ENCODE assay signal across 1 cellular context in genomic region chr16:85306071-85306792, GRCh38.
A peak's percentile ranks its signal among the peaks of the same experiment; 100 is the strongest.
TF ChIP-seq lines count a peak whose summit lies in the region.

No MANE protein-coding gene starts in this region.

TF ChIP-seq in HepG2, 621 proteins besides CTCF, POLR2A, EP300 and RAD21 (continued from another document and continues in another):
- TF ChIP-seq ZNF800 (CRISPR knock-in tag; IDR thresholded peaks at IDR 0.05) = no peak
- TF ChIP-seq NR1H2 (CRISPR knock-in tag; IDR thresholded peaks at IDR 0.05; ENCODE audit: borderline replicate concordance, low read depth) = no peak
- 0 out of 2 replicates have a peak, but pooled peaks have one; percentile 64 for TF ChIP-seq ZNF556 (CRISPR knock-in tag; IDR thresholded peaks at IDR 0.05; ENCODE audit: borderline replicate concordance)
- peak; percentile 96 for TF ChIP-seq SALL1 (CRISPR knock-in tag; IDR thresholded peaks at IDR 0.05)
- TF ChIP-seq MXI1 (IDR thresholded peaks at IDR 0.05; ENCODE audit: borderline replicate concordance, low read depth, low read length) = peak; percentile 99
- peak; percentile 55 for TF ChIP-seq ZBTB21 (CRISPR knock-in tag; IDR thresholded peaks at IDR 0.05)
- TF ChIP-seq BRCA1 (CRISPR knock-in tag; IDR thresholded peaks at IDR 0.05) = no peak
- no peak for TF ChIP-seq RBAK (CRISPR knock-in tag; IDR thresholded peaks at IDR 0.05)
- no peak for TF ChIP-seq ZNF878 (CRISPR knock-in tag; IDR thresholded peaks at IDR 0.05)
- TF ChIP-seq ZNF83 (CRISPR knock-in tag; IDR thresholded peaks at IDR 0.05; ENCODE audit: borderline replicate concordance) = no peak
- TF ChIP-seq ZNF282 (IDR thresholded peaks at IDR 0.05; ENCODE audit: partially characterized antibody) = no peak
- peak; percentile 96 for TF ChIP-seq RARA (CRISPR knock-in tag; IDR thresholded peaks at IDR 0.05)
- TF ChIP-seq TP53 (CRISPR knock-in tag; conservative IDR thresholded peaks at IDR 0.05) = no peak
- no peak for TF ChIP-seq FUBP1 (CRISPR knock-in tag; IDR thresholded peaks at IDR 0.05; ENCODE audit: borderline replicate concordance)
- TF ChIP-seq ARNT (IDR thresholded peaks at IDR 0.05) = no peak
- no peak for TF ChIP-seq FOXA1 (IDR thresholded peaks at IDR 0.05)
- TF ChIP-seq FOXA1 (CRISPR knock-in tag; IDR thresholded peaks at IDR 0.05) = peak; percentile 81
- TF ChIP-seq RORA (CRISPR knock-in tag; IDR thresholded peaks at IDR 0.05) = no peak
- TF ChIP-seq ZNF781 (CRISPR knock-in tag; IDR thresholded peaks at IDR 0.05; ENCODE audit: borderline replicate concordance, not compliant biosample characterization) = peak; percentile 72
- TF ChIP-seq E2F2 (CRISPR knock-in tag; IDR thresholded peaks at IDR 0.05; ENCODE audit: borderline replicate concordance) = no peak
- no peak for TF ChIP-seq ZUFSP (CRISPR knock-in tag; IDR thresholded peaks at IDR 0.05; ENCODE audit: borderline replicate concordance)
- peak; percentile 98 for TF ChIP-seq MXD4 (CRISPR knock-in tag; IDR thresholded peaks at IDR 0.05)
- TF ChIP-seq XRCC5 (optimal IDR thresholded peaks at IDR 0.05; ENCODE audit: low read length) = peak; percentile 46
- 0 out of 2 replicates have a peak, but pooled peaks have one; percentile 69 for TF ChIP-seq ZNF44 (CRISPR knock-in tag; IDR thresholded peaks at IDR 0.05)
- TF ChIP-seq TOE1 (CRISPR knock-in tag; IDR thresholded peaks at IDR 0.05) = no peak
- TF ChIP-seq ZNF512 (CRISPR knock-in tag; IDR thresholded peaks at IDR 0.05) = no peak
- no peak for TF ChIP-seq POLR2AphosphoS2 (IDR thresholded peaks at IDR 0.05; ENCODE audit: low read depth, low read length)
- peak; percentile 59; the same call in 1 of the 2 replicates for TF ChIP-seq ZNF552 (CRISPR knock-in tag; IDR thresholded peaks at IDR 0.05; ENCODE audit: borderline replicate concordance)
- no peak for TF ChIP-seq ZXDC (CRISPR knock-in tag; IDR thresholded peaks at IDR 0.05)
- peak; percentile 82 for TF ChIP-seq ZNF770 (CRISPR knock-in tag; IDR thresholded peaks at IDR 0.05)
- TF ChIP-seq ZNF550 (CRISPR knock-in tag; IDR thresholded peaks at IDR 0.05; ENCODE audit: borderline replicate concordance) = no peak
- no peak for TF ChIP-seq PHF20 (CRISPR knock-in tag; IDR thresholded peaks at IDR 0.05)
- TF ChIP-seq ZNF33A (CRISPR knock-in tag; IDR thresholded peaks at IDR 0.05; ENCODE audit: borderline replicate concordance) = no peak
- peak; percentile 81 for TF ChIP-seq HOMEZ (CRISPR knock-in tag; IDR thresholded peaks at IDR 0.05; ENCODE audit: low read depth)
- no peak for TF ChIP-seq CCDC6 (CRISPR knock-in tag; IDR thresholded peaks at IDR 0.05)
- TF ChIP-seq ZNF614 (CRISPR knock-in tag; IDR thresholded peaks at IDR 0.05; ENCODE audit: borderline replicate concordance) = peak; percentile 70; the same call in 1 of the 2 replicates
- peak; percentile 88 for TF ChIP-seq TARDBP (CRISPR knock-in tag; IDR thresholded peaks at IDR 0.05)
- TF ChIP-seq MAF1 (CRISPR knock-in tag; IDR thresholded peaks at IDR 0.05; ENCODE audit: borderline replicate concordance) = no peak
- TF ChIP-seq CREB3 (CRISPR knock-in tag; IDR thresholded peaks at IDR 0.05) = no peak
- peak; percentile 27; the same call in 1 of the 2 replicates for TF ChIP-seq PRDM15 (CRISPR knock-in tag; IDR thresholded peaks at IDR 0.05)
- peak; percentile 80 for TF ChIP-seq FOXA3 (CRISPR knock-in tag; IDR thresholded peaks at IDR 0.05)
- TF ChIP-seq CBX5 (CRISPR knock-in tag; IDR thresholded peaks at IDR 0.05; ENCODE audit: borderline replicate concordance) = peak; percentile 86
- TF ChIP-seq TEAD3 (CRISPR knock-in tag; optimal IDR thresholded peaks at IDR 0.05; ENCODE audit: borderline replicate concordance) = peak; percentile 94
